Comparison of ENCODE assay signal across 10 cellular contexts in genomic region chr7:74756673-74757072, GRCh38. TPM values are rescaled to one million over a fixed set of nuclear protein-coding genes. Genes with fewer than 3 reads are reported as not detected.
DNase-seq lines count a peak whose midpoint lies in the region; ATAC-seq and TF ChIP-seq lines count a peak whose summit lies in the region.
"Not testable (repeated sequence)": the region's sequence is repeated elsewhere in the genome, so short reads cannot be mapped to it uniquely, and the experiment has no call there.
"Had no signal": no experiment of that assay in that cellular context is flagged by ENCODE, and none has a peak within 500 bp of the region (broad histone marks: within the 10 kb centered on the region; RNA-seq: fewer than 3 reads in every experiment).

No MANE protein-coding gene starts in this region.

- H4K20me1 ChIP-seq in PC-3 (ENCODE audit: low read length); smooth muscle cell (ENCODE audit: low read depth): not testable (repeated sequence)

- H3K27ac Mint-ChIP-seq in activated B cell treated with CpG ODN at 0.5 μM for 24 hours, result not testable (repeated sequence)

- not testable (repeated sequence) for H3K27ac ChIP-seq in PC-3 (ENCODE audit: low read length); foreskin keratinocyte
- H3K27ac ChIP-seq in epithelial cell of prostate (peak overlapping the region; percentile 46), neutrophil (peak overlapping the region; percentile 58), smooth muscle cell (ENCODE audit: low read depth) (peak overlapping the region; percentile 70)

- not testable (repeated sequence) for H3K9ac ChIP-seq in PC-3 (ENCODE audit: low read length); smooth muscle cell (ENCODE audit: low read depth)

- not testable (repeated sequence) for H3K9me3 Mint-ChIP-seq in activated B cell treated with CpG ODN at 0.5 μM for 24 hours

- H3K4me3 ChIP-seq in PC-3 (ENCODE audit: low read length); neutrophil (ENCODE audit: low read depth in 1 of 2, low read length in 1 of 2); smooth muscle cell: not testable (repeated sequence)

- H3K27me3 ChIP-seq in PC-3 (ENCODE audit: low read length); foreskin keratinocyte; neutrophil; smooth muscle cell (ENCODE audit: low read depth): not testable (repeated sequence)

- H3K4me1 Mint-ChIP-seq in activated B cell treated with CpG ODN at 0.5 μM for 24 hours, result not testable (repeated sequence)

- not testable (repeated sequence) for H2AFZ ChIP-seq in PC-3 (ENCODE audit: low read length); smooth muscle cell (ENCODE audit: low read depth)

- intact Hi-C loops in PC-3 (cut with micrococcal nuclease); activated B cell treated with CpG ODN at 0.5 μM for 24 hours (cut with micrococcal nuclease): not testable (repeated sequence)

- H3K4me3 Mint-ChIP-seq in activated B cell treated with CpG ODN at 0.5 μM for 24 hours, result not testable (repeated sequence)

- CTCF ChIA-PET in PC-3 (lab: Charles Lee); activated B cell treated with CpG ODN at 0.5 μM for 24 hours (lab: Charles Lee): not testable (repeated sequence)

- peak; percentile 80 for ATAC-seq in PC-3
- peak; percentile 51 for ATAC-seq in activated B cell treated with CpG ODN at 0.5 μM for 24 hours (ENCODE audit: low read depth)
- ATAC-seq in foreskin keratinocyte, result peak; percentile 79

- H3K4me1 ChIP-seq in PC-3 (ENCODE audit: insufficient read depth, low read length); foreskin keratinocyte; neutrophil (ENCODE audit: control insufficient read depth in 1 of 2, insufficient read depth in 1 of 2, low read depth in 1 of 2, low read length in 1 of 2); smooth muscle cell (ENCODE audit: low read depth): not testable (repeated sequence)

- not testable (repeated sequence) for H3K36me3 Mint-ChIP-seq in activated B cell treated with CpG ODN at 0.5 μM for 24 hours (ENCODE audit: low read depth)

- not testable (repeated sequence) for H3K9me2 ChIP-seq in PC-3 (replicated peaks; ENCODE audit: low read length)

- H3K36me3 ChIP-seq in PC-3 (ENCODE audit: low read depth, low read length); neutrophil; smooth muscle cell (ENCODE audit: low read depth): not testable (repeated sequence)

- DNase-seq in PC-3; activated B cell treated with CpG ODN at 0.5 μM for 24 hours; epithelial cell of prostate (ENCODE audit: low read depth, low spot score); foreskin keratinocyte; smooth muscle cell (lab: John Stamatoyannopoulos, UW; ENCODE audit: unreplicated experiment): not testable (repeated sequence)

- not testable (repeated sequence) for H3F3A ChIP-seq in PC-3 (ENCODE audit: low read length, unreplicated experiment); smooth muscle cell (ENCODE audit: low read depth)

- WGBS in smooth muscle cell (ENCODE audit: low lambda C conversion rate), result no CpG with 5 or more reads among the region's 5 CpGs

- not testable (repeated sequence) for H3K4me2 ChIP-seq in PC-3 (ENCODE audit: low read length); smooth muscle cell

- POLR2A ChIA-PET in PC-3 (lab: Charles Lee; ENCODE audit: unreplicated experiment); activated B cell treated with CpG ODN at 0.5 μM for 24 hours (lab: Charles Lee): not testable (repeated sequence)

- not testable (repeated sequence) for TF ChIP-seq CTCF in PC-3 (conservative IDR thresholded peaks at IDR 0.05; ENCODE audit: low read depth, low read length); activated B cell treated with CpG ODN at 0.5 μM for 24 hours (IDR thresholded peaks at IDR 0.05); foreskin keratinocyte (conservative IDR thresholded peaks at IDR 0.05); neutrophil (IDR thresholded peaks at IDR 0.05); smooth muscle cell (IDR thresholded peaks at IDR 0.05; ENCODE audit: borderline replicate concordance, insufficient read depth, poor library complexity, severe bottlenecking)

- not testable (repeated sequence) for BruUV-seq in PC-3 (replicated peaks; lab: Mats Ljungman, UMichigan)

- H3K79me2 ChIP-seq in PC-3 (ENCODE audit: low read length); smooth muscle cell (ENCODE audit: low read depth): not testable (repeated sequence)

- H3K9me3 ChIP-seq in PC-3 (ENCODE audit: low read length); neutrophil; smooth muscle cell (replicated peaks; ENCODE audit: low read depth): not testable (repeated sequence)

- H3K27me3 Mint-ChIP-seq in activated B cell treated with CpG ODN at 0.5 μM for 24 hours, result not testable (repeated sequence)

RNA-seq across cellular contexts. Expression of gene NCF1, which starts 17.1 kb away (rescaled TPM):
- not detected in 2 replicates for total RNA-seq in PC-3 (2014; rRNA removed)
- total RNA-seq in activated B cell treated with CpG ODN at 0.5 μM for 24 hours, result 106 and 121 TPM in 2 replicates
- 0.07 and 0.32 TPM in 2 replicates for total RNA-seq in foreskin keratinocyte
- polyA plus RNA-seq in foreskin keratinocyte, result 0.34 and 0.36 TPM in 2 replicates
- 0.54 TPM in 1 of 2 replicates, not detected in the other for total RNA-seq in smooth muscle cell
- 0.44 and 0.90 TPM in 2 replicates for polyA plus RNA-seq in smooth muscle cell
- total RNA-seq: A673, Daoy, G401 had no signal
- polyA plus RNA-seq: AG04450 had no signal

Comparison
In these comparisons a context has a peak if more than half of its experiments do, and no peak if none do; other contexts are left out.
1. RNA of gene NCF1, which starts 17.1 kb away (total RNA-seq): 106 to 121 TPM in activated B cell treated with CpG ODN at 0.5 μM for 24 hours; 0.07 to 0.32 TPM in foreskin keratinocyte, 0.54 TPM in smooth muscle cell and not detected in PC-3; every median in the first group is over 10 times any median in the second.
2. Peak in every context shown above with its lines, with median percentiles within 50 percentile points of each other: ATAC-seq.